Comparison of ENCODE assay signal across 2 cellular contexts in genomic region chr19:658916-659839, GRCh38.
TF ChIP-seq lines count a peak whose summit lies in the region.

No MANE protein-coding gene starts in this region.

TF ChIP-seq in IMR-90, 13 proteins besides CTCF, POLR2A, EP300 and RAD21:
- no peak for TF ChIP-seq MAZ (IDR thresholded peaks at IDR 0.05; ENCODE audit: borderline replicate concordance, low read depth, low read length)
- TF ChIP-seq MXI1 (IDR thresholded peaks at IDR 0.05; ENCODE audit: borderline replicate concordance, low read depth, low read length) = no peak
- no peak for TF ChIP-seq FOS (IDR thresholded peaks at IDR 0.05; ENCODE audit: low read depth, low read length)
- no peak for TF ChIP-seq NFE2L2 (IDR thresholded peaks at IDR 0.05; ENCODE audit: low read depth, low read length)
- no peak for TF ChIP-seq SMC3 (IDR thresholded peaks at IDR 0.05; ENCODE audit: low read depth, low read length)

TF ChIP-seq in HEK293T, 16 proteins besides CTCF, POLR2A, EP300 and RAD21:
- TF ChIP-seq FOXK2 (IDR thresholded peaks at IDR 0.05) (no peak), ARNT (IDR thresholded peaks at IDR 0.05) (no peak), TARDBP (IDR thresholded peaks at IDR 0.05) (no peak), CTBP1 (IDR thresholded peaks at IDR 0.05; ENCODE audit: borderline replicate concordance) (no peak), LEF1 (IDR thresholded peaks at IDR 0.05; ENCODE audit: borderline replicate concordance) (no peak), ZNF384 (IDR thresholded peaks at IDR 0.05) (no peak), SUZ12 (IDR thresholded peaks at IDR 0.05) (no peak), BHLHE40 (IDR thresholded peaks at IDR 0.05; ENCODE audit: borderline replicate concordance) (no peak), FOXA1 (IDR thresholded peaks at IDR 0.05) (no peak), L3MBTL2 (conservative IDR thresholded peaks at IDR 0.05) (no peak), HDGF (IDR thresholded peaks at IDR 0.05; ENCODE audit: borderline replicate concordance) (no peak), FOXM1 (IDR thresholded peaks at IDR 0.05; ENCODE audit: borderline replicate concordance) (no peak), SP1 (IDR thresholded peaks at IDR 0.05) (no peak), NFRKB (IDR thresholded peaks at IDR 0.05) (no peak), PKNOX1 (IDR thresholded peaks at IDR 0.05) (no peak)
